In genomic region chr3:149247025-149247710, GRCh38 we compare ENCODE assay signal across 13 cellular contexts. TPM values are rescaled to one million over a fixed set of nuclear protein-coding genes. Genes with fewer than 3 reads are reported as not detected.
A peak's percentile ranks its signal among the peaks of the same experiment; 100 is the strongest.
DNase-seq lines count a peak whose midpoint lies in the region; ATAC-seq, FAIRE-seq and TF ChIP-seq lines count a peak whose summit lies in the region.
"Had no signal": no experiment of that assay in that cellular context is flagged by ENCODE, and none has a peak within 500 bp of the region (broad histone marks: within the 10 kb centered on the region; RNA-seq: fewer than 3 reads in every experiment).

No MANE protein-coding gene starts in this region.

- TF ChIP-seq EP300 in stomach (IDR thresholded peaks at IDR 0.05): no peak

- H3K23ac ChIP-seq in mesenchymal stem cell (ENCODE audit: low read length in 2 of 2): no peak overlapping the region

- peak overlapping the region; percentile 80 for H3K27ac ChIP-seq in ACC112 (ENCODE audit: low read depth, low read length)
- H3K27ac ChIP-seq in KMS-11: peak overlapping the region; percentile 92
- no peak overlapping the region for H3K27ac ChIP-seq in mesenchymal stem cell (ENCODE audit: low read length, poor library complexity, severe bottlenecking)
- no peak overlapping the region for H3K27ac ChIP-seq in CD8-positive, alpha-beta T cell (ENCODE audit: low read depth, low read length)
- H3K27ac ChIP-seq in stomach: peak overlapping the region in 2 of 5 donors; percentile 60 to 69
- no peak overlapping the region for H3K27ac ChIP-seq in CD4-positive, alpha-beta T cell (ENCODE audit: low read depth, low read length)
- H3K27ac ChIP-seq: lower lobe of right lung had no signal

- no peak for ATAC-seq in CD8-positive, alpha-beta T cell
- ATAC-seq in HG02610 (IDR thresholded peaks at IDR 0.05; ENCODE audit: unreplicated experiment): no peak
- no peak for ATAC-seq in CD4-positive, alpha-beta T cell (ENCODE audit: poor library complexity)

- 94% methylated on average over 5 of the region's 6 CpGs for WGBS in mesenchymal stem cell
- WGBS in stomach, 5 donors: 39 to 55% (median 48%) methylated on average over 6 of the region's 6 CpGs

- no peaks in the 10 kb centered on the region for H3K9me3 ChIP-seq in mesenchymal stem cell (ENCODE audit: control insufficient read depth, low read length)
- H3K9me3 ChIP-seq in CD8-positive, alpha-beta T cell (ENCODE audit: low read length): no peaks in the 10 kb centered on the region
- no peaks in the 10 kb centered on the region for H3K9me3 ChIP-seq in stomach
- no peaks in the 10 kb centered on the region for H3K9me3 ChIP-seq in CD4-positive, alpha-beta T cell (ENCODE audit: control insufficient read depth, low read length)
- H3K9me3 ChIP-seq: gastrocnemius medialis, lower lobe of right lung had no signal

- no peak overlapping the region for H2AK5ac ChIP-seq in mesenchymal stem cell (ENCODE audit: low read length, severe bottlenecking)

- H2BK15ac ChIP-seq in mesenchymal stem cell (ENCODE audit: low read depth, poor library complexity, severe bottlenecking): peak overlapping the region; percentile 71

- no peak for FAIRE-seq in bronchial epithelial cell (lab: Jason Lieb, UNC)

- TF ChIP-seq CTCF in KMS-11 (conservative IDR thresholded peaks at IDR 0.05; ENCODE audit: low read depth, low read length) (no peak), bronchial epithelial cell (IDR thresholded peaks at IDR 0.05; ENCODE audit: insufficient read depth, low read length, severe bottlenecking) (no peak), stomach (IDR thresholded peaks at IDR 0.05) (no peak)
- TF ChIP-seq CTCF in CD8-positive, alpha-beta T cell (IDR thresholded peaks at IDR 0.05): no peak
- no peak for TF ChIP-seq CTCF in CD4-positive, alpha-beta T cell (IDR thresholded peaks at IDR 0.05)

- H4K8ac ChIP-seq in mesenchymal stem cell (ENCODE audit: low read length): no peak overlapping the region

- H3K4me1 ChIP-seq in ACC112 (ENCODE audit: control insufficient read depth, insufficient read depth, low read length, unreplicated experiment) (peaks cover 38% of the 10 kb centered on the region), KMS-11 (ENCODE audit: low read depth, poor library complexity, severe bottlenecking) (peaks cover 86% of the 10 kb centered on the region), mesenchymal stem cell (ENCODE audit: control insufficient read depth, insufficient read depth, low read depth, low read length) (peaks cover 1% of the 10 kb centered on the region), stomach (peaks cover 24 to 44% (median 33%) of the 10 kb centered on the region in 4 donors)
- no peaks in the 10 kb centered on the region for H3K4me1 ChIP-seq in CD8-positive, alpha-beta T cell (ENCODE audit: insufficient read depth, low read length)

- POLR2A ChIA-PET in CD8-positive, alpha-beta T cell (lab: Charles Lee): interaction anchor here (0.9 kb wide), 1 partner anchor 8 kb away, joined by 3 read pairs; no protein-coding TSS in a partner anchor
- POLR2A ChIA-PET in CD4-positive, alpha-beta T cell (lab: Charles Lee): no interaction called here

- no peak overlapping the region for H3K4me3 Mint-ChIP-seq in CD8-positive, alpha-beta T cell
- no peak overlapping the region for H3K4me3 Mint-ChIP-seq in CD4-positive, alpha-beta T cell

- no peak overlapping the region for H3K14ac ChIP-seq in mesenchymal stem cell (ENCODE audit: low read length in 2 of 2)

- no peak for TF ChIP-seq POLR2A in stomach (IDR thresholded peaks at IDR 0.05)

- H3K9me3 Mint-ChIP-seq in CD8-positive, alpha-beta T cell: no peaks in the 10 kb centered on the region
- no peaks in the 10 kb centered on the region for H3K9me3 Mint-ChIP-seq in CD4-positive, alpha-beta T cell

- H2BK5ac ChIP-seq in mesenchymal stem cell (ENCODE audit: low read depth, low read length, poor library complexity, severe bottlenecking): no peak overlapping the region

- intact Hi-C loops in CD8-positive, alpha-beta T cell (cut with DNase I, micrococcal nuclease): no loop called here
- intact Hi-C loops in stomach (cut with DNase I; ENCODE audit: low total_unique reads): no loop called here
- intact Hi-C loops in CD4-positive, alpha-beta T cell (cut with DNase I, micrococcal nuclease): no loop called here

- H3K27me3 ChIP-seq in ACC112 (ENCODE audit: insufficient read depth, low read length) (no peaks in the 10 kb centered on the region), KMS-11 (ENCODE audit: insufficient read depth, low read depth) (no peaks in the 10 kb centered on the region), bronchial epithelial cell (ENCODE audit: control insufficient read depth, insufficient read depth, low read length) (no peaks in the 10 kb centered on the region), mesenchymal stem cell (ENCODE audit: control insufficient read depth in 1 of 2, insufficient read depth in 1 of 2, low read length in 2 of 2) (no peaks in the 10 kb centered on the region), stomach (no peaks in the 10 kb centered on the region)
- H3K27me3 ChIP-seq in CD8-positive, alpha-beta T cell (ENCODE audit: insufficient read depth, low read length): no peaks in the 10 kb centered on the region
- H3K27me3 ChIP-seq in CD4-positive, alpha-beta T cell (ENCODE audit: control insufficient read depth, insufficient read depth, low read length): no peaks in the 10 kb centered on the region
- H3K27me3 ChIP-seq: gastrocnemius medialis had no signal

- no peak overlapping the region for H2AFZ ChIP-seq in ACC112 (ENCODE audit: low read length, unreplicated experiment)
- no peak overlapping the region; the same call in 1 of the 2 replicates for H2AFZ ChIP-seq in KMS-11 (ENCODE audit: low read depth)
- H2AFZ ChIP-seq in mesenchymal stem cell (ENCODE audit: low read depth, low read length): no peak overlapping the region

- H3K18ac ChIP-seq in mesenchymal stem cell (ENCODE audit: low read depth in 1 of 2, low read length in 2 of 2): peak overlapping the region in 1 of 2 experiments; percentile 72

- H3K9ac ChIP-seq in KMS-11 (0 out of 2 replicates have a peak overlapping the region, but pooled peaks have one; percentile 68), mesenchymal stem cell (ENCODE audit: low read length) (peak overlapping the region; percentile 20)

- no peaks in the 10 kb centered on the region for H4K20me1 ChIP-seq in KMS-11 (ENCODE audit: insufficient read depth)

- H3K4me1 Mint-ChIP-seq in CD8-positive, alpha-beta T cell (ENCODE audit: low read depth): peaks cover 6% of the 10 kb centered on the region
- no peaks in the 10 kb centered on the region for H3K4me1 Mint-ChIP-seq in CD4-positive, alpha-beta T cell (ENCODE audit: low read depth)

- peak overlapping the region; percentile 45 for H2BK120ac ChIP-seq in mesenchymal stem cell (ENCODE audit: low read depth, low read length)

- peak overlapping the region; percentile 17; the same call in 1 of the 2 replicates for H3K4me3 ChIP-seq in ACC112 (ENCODE audit: low read depth, low read length)
- H3K4me3 ChIP-seq in KMS-11 (IDR thresholded peaks at IDR 0.05; ENCODE audit: insufficient read depth, low read depth, low read length): no peak overlapping the region
- no peak overlapping the region for H3K4me3 ChIP-seq in bronchial epithelial cell (ENCODE audit: low read depth, low read length)
- H3K4me3 ChIP-seq in mesenchymal stem cell (ENCODE audit: insufficient read depth in 1 of 2, low read depth in 1 of 2, low read length in 2 of 2): peak overlapping the region in 1 of 2 experiments; percentile 13
- no peak overlapping the region for H3K4me3 ChIP-seq in CD8-positive, alpha-beta T cell (ENCODE audit: low read depth, low read length)
- no peak overlapping the region for H3K4me3 ChIP-seq in stomach
- H3K4me3 ChIP-seq: gastrocnemius medialis, lower lobe of right lung had no signal

- no peaks in the 10 kb centered on the region for H3K79me2 ChIP-seq in ACC112 (ENCODE audit: control insufficient read depth, insufficient read depth, low read length, unreplicated experiment)
- H3K79me2 ChIP-seq in KMS-11 (ENCODE audit: insufficient read depth, low read depth): no peaks in the 10 kb centered on the region

- H3K4me2 ChIP-seq in KMS-11 (peak overlapping the region; percentile 90), mesenchymal stem cell (ENCODE audit: low read length, poor library complexity, severe bottlenecking) (no peak overlapping the region)

- H2BK12ac ChIP-seq in mesenchymal stem cell (ENCODE audit: low read length in 2 of 2): peak overlapping the region in 1 of 2 experiments; percentile 85

- H3K79me1 ChIP-seq in mesenchymal stem cell (replicated peaks; ENCODE audit: low read length, poor library complexity, severe bottlenecking): no peaks in the 10 kb centered on the region

- no peaks in the 10 kb centered on the region for H3K27me3 Mint-ChIP-seq in CD8-positive, alpha-beta T cell (ENCODE audit: low read depth)
- peaks cover 8% of the 10 kb centered on the region for H3K27me3 Mint-ChIP-seq in CD4-positive, alpha-beta T cell

- H3K27ac Mint-ChIP-seq in CD8-positive, alpha-beta T cell: no peak overlapping the region
- H3K27ac Mint-ChIP-seq in CD4-positive, alpha-beta T cell: no peak overlapping the region

- H4K91ac ChIP-seq in mesenchymal stem cell (ENCODE audit: low read length): peak overlapping the region; percentile 47

- peak overlapping the region; percentile 10 to 68 for H3K4ac ChIP-seq in mesenchymal stem cell (ENCODE audit: low read depth in 1 of 2, low read length in 2 of 2)

- DNase-seq in bronchial epithelial cell (ENCODE audit: low read depth): peak; percentile 84
- DNase-seq in mesenchymal stem cell: peak; percentile 30
- no peak for DNase-seq in CD8-positive, alpha-beta T cell
- no peak for DNase-seq in stomach
- no peak for DNase-seq in CD4-positive, alpha-beta T cell
- DNase-seq: C1 segment of cervical spinal cord, gastrocnemius medialis, lower lobe of right lung, NCI-H1105 treated with DMSO at 0.1 percent for 48 hours, retina had no signal

- CTCF ChIA-PET in CD8-positive, alpha-beta T cell (lab: Charles Lee): no interaction called here
- CTCF ChIA-PET in CD4-positive, alpha-beta T cell (lab: Charles Lee): no interaction called here

- no peaks in the 10 kb centered on the region for H3K36me3 Mint-ChIP-seq in CD8-positive, alpha-beta T cell
- no peaks in the 10 kb centered on the region for H3K36me3 Mint-ChIP-seq in CD4-positive, alpha-beta T cell (ENCODE audit: low read depth)

- H3K36me3 ChIP-seq in ACC112 (ENCODE audit: insufficient read depth, low read length): no peaks in the 10 kb centered on the region
- H3K36me3 ChIP-seq in KMS-11 (ENCODE audit: insufficient read depth): no peaks in the 10 kb centered on the region
- no peaks in the 10 kb centered on the region for H3K36me3 ChIP-seq in bronchial epithelial cell (ENCODE audit: control insufficient read depth, insufficient read depth, low read length)
- H3K36me3 ChIP-seq in mesenchymal stem cell (ENCODE audit: control insufficient read depth in 1 of 2, insufficient read depth in 2 of 2, low read depth in 1 of 2, low read length in 2 of 2): no peaks in the 10 kb centered on the region
- no peaks in the 10 kb centered on the region for H3K36me3 ChIP-seq in CD8-positive, alpha-beta T cell (ENCODE audit: insufficient read depth, low read length)
- H3K36me3 ChIP-seq in stomach: no peaks in the 10 kb centered on the region
- H3K36me3 ChIP-seq: gastrocnemius medialis, lower lobe of right lung had no signal

RNA-seq across cellular contexts. Expression of gene CP, which starts 25.5 kb away (rescaled TPM):
- total RNA-seq in bronchial epithelial cell (0.13 TPM in 1 of 2 replicates, not detected in the other), stomach (1 to 10 TPM in 2 of 5 donors, under 1 TPM in 1, not detected in 2; 0.73 to 7.5 (median 2.8) TPM)
- 0.04 TPM for polyA plus RNA-seq in mesenchymal stem cell (2013, experiment 1 of 2)
- polyA plus RNA-seq in mesenchymal stem cell (2013, experiment 2 of 2): 0.15 TPM
- total RNA-seq in CD8-positive, alpha-beta T cell: not detected
- polyA plus RNA-seq in stomach: 10 to 100 TPM in 2 of 3 donors, under 1 TPM in 1; 0.46 to 15.4 (median 10.1) TPM
- total RNA-seq in CD4-positive, alpha-beta T cell: not detected

Comparison
In these comparisons a context has a peak if more than half of its experiments do, and no peak if none do; other contexts are left out.
1. H3K27ac ChIP-seq: peak in ACC112 (single experiment) and KMS-11 (single experiment); none in mesenchymal stem cell (single experiment), CD8-positive, alpha-beta T cell (single experiment) and CD4-positive, alpha-beta T cell (single experiment).
2. DNase-seq: peak in bronchial epithelial cell (single experiment) and mesenchymal stem cell (single experiment); none in CD8-positive, alpha-beta T cell (0 of 7), stomach (single experiment) and CD4-positive, alpha-beta T cell (0 of 10).